In genomic region chr9:115988701-115989100, GRCh38 we compare ENCODE assay signal across 22 cellular contexts.
DNase-seq lines count a peak whose midpoint lies in the region; ATAC-seq, FAIRE-seq and TF ChIP-seq lines count a peak whose summit lies in the region.
"Had no signal": no experiment of that assay in that cellular context is flagged by ENCODE, and none has a peak within 500 bp of the region (broad histone marks: within the 10 kb centered on the region; RNA-seq: fewer than 3 reads in every experiment).

No MANE protein-coding gene starts in this region.

- no peak overlapping the region for H2AK5ac ChIP-seq in mesenchymal stem cell (ENCODE audit: low read length, severe bottlenecking)

- TF ChIP-seq EP300 in A549 (IDR thresholded peaks at IDR 0.05) = no peak

- no peak overlapping the region for H3K23ac ChIP-seq in mesenchymal stem cell (ENCODE audit: low read length in 2 of 2)

- H3K27ac ChIP-seq in A549 (peak overlapping the region; percentile 8 to 38; a peak in 5 of 6 replicates), mesenchymal stem cell (ENCODE audit: low read length, poor library complexity, severe bottlenecking) (no peak overlapping the region), upper lobe of right lung (no peak overlapping the region)
- H3K27ac ChIP-seq: C4-2B, HL-60 had no signal

- H3K27me3 ChIP-seq in mesenchymal stem cell (ENCODE audit: control insufficient read depth in 1 of 2, insufficient read depth in 1 of 2, low read length in 2 of 2) = no peaks in the 10 kb centered on the region
- H3K27me3 ChIP-seq in upper lobe of right lung = no peaks in the 10 kb centered on the region

- H3K9me3 ChIP-seq in A549 = 0 out of 3 replicates have a peak, but pooled peaks cover 3% of the 10 kb centered on the region
- H3K9me3 ChIP-seq in mesenchymal stem cell (ENCODE audit: control insufficient read depth, low read length) = no peaks in the 10 kb centered on the region
- H3K9me3 ChIP-seq in upper lobe of right lung = no peaks in the 10 kb centered on the region
- H3K9me3 ChIP-seq: HAP-1 had no signal

- H3K14ac ChIP-seq in mesenchymal stem cell (ENCODE audit: low read length in 2 of 2) = no peak overlapping the region

- DNase-seq in A549 (ENCODE audit: low read depth in 1 of 2, low spot score in 1 of 2) = no peak
- DNase-seq in H54 (ENCODE audit: insufficient read length, low spot score) = no peak
- DNase-seq in astrocyte of the hippocampus (ENCODE audit: low read depth, low spot score) = peak; percentile 30
- no peak for DNase-seq in mesenchymal stem cell
- DNase-seq in upper lobe of right lung = no peak
- DNase-seq in CD14-positive monocyte (ENCODE audit: low spot score) = no peak
- DNase-seq: 8988T; KBM-7; NCI-H1105; NCI-H146; NCI-H2029; NCI-H345; NCI-H524; NCI-H774; NK-92 treated with Interleukin-12 subunit alpha and Interleukin-12 subunit beta, amount 100 ng/mL, for 24 hours had no signal

- ATAC-seq in A549 = no peak
- no peak for ATAC-seq in upper lobe of right lung
- no peak for ATAC-seq in SK-N-SH treated with all-trans-retinoic acid at 6 μM for 48 hours
- no peak for ATAC-seq in GM19455 (IDR thresholded peaks at IDR 0.05; ENCODE audit: unreplicated experiment)
- ATAC-seq: HepG2, Panc1 had no signal

- H3K18ac ChIP-seq in mesenchymal stem cell (ENCODE audit: low read depth in 1 of 2, low read length in 2 of 2) = no peak overlapping the region

- H3K9me3 Mint-ChIP-seq in CD14-positive monocyte = peaks cover 0 to 6% (median 2%) of the 10 kb centered on the region in 7 donors

- no peak overlapping the region for H3K4me3 Mint-ChIP-seq in CD14-positive monocyte

- POLR2A ChIA-PET in A549 (lab: Yijun Ruan, JAX) = no interaction called here

- H3K4me1 ChIP-seq in A549 = peaks cover 8% of the 10 kb centered on the region; the same call in 1 of the 3 replicates
- H3K4me1 ChIP-seq in mesenchymal stem cell (ENCODE audit: control insufficient read depth, insufficient read depth, low read depth, low read length) = peaks cover 2% of the 10 kb centered on the region
- no peaks in the 10 kb centered on the region for H3K4me1 ChIP-seq in upper lobe of right lung
- H3K4me1 ChIP-seq: HAP-1 had no signal

- FAIRE-seq in A549 (lab: Jason Lieb, UNC) (no peak), H54 (lab: Jason Lieb, UNC) (peak; percentile 75)
- FAIRE-seq: HepG2 had no signal

- WGBS in A549 (ENCODE audit: missing lambda C conversion rate) = 84% methylated on average over 2 of the region's 2 CpGs
- 98% methylated on average over 2 of the region's 2 CpGs for WGBS in mesenchymal stem cell

- H3K36me3 ChIP-seq in mesenchymal stem cell (ENCODE audit: control insufficient read depth in 1 of 2, insufficient read depth in 2 of 2, low read depth in 1 of 2, low read length in 2 of 2) (no peaks in the 10 kb centered on the region), upper lobe of right lung (no peaks in the 10 kb centered on the region)
- H3K36me3 ChIP-seq: HAP-1 had no signal

- H3K4me3 ChIP-seq in A549 = no peak overlapping the region
- H3K4me3 ChIP-seq in mesenchymal stem cell (ENCODE audit: insufficient read depth in 1 of 2, low read depth in 1 of 2, low read length in 2 of 2) = no peak overlapping the region
- no peak overlapping the region for H3K4me3 ChIP-seq in upper lobe of right lung
- H3K4me3 ChIP-seq: HAP-1 had no signal

- intact Hi-C loops in upper lobe of right lung (cut with DNase I) (no loop called here), CD14-positive monocyte (cut with micrococcal nuclease) (no loop called here)

- H3K4me2 ChIP-seq in A549 (no peak overlapping the region), mesenchymal stem cell (ENCODE audit: low read length, poor library complexity, severe bottlenecking) (no peak overlapping the region)

- no peaks in the 10 kb centered on the region for H3K36me3 Mint-ChIP-seq in CD14-positive monocyte

- H3K79me1 ChIP-seq in mesenchymal stem cell (replicated peaks; ENCODE audit: low read length, poor library complexity, severe bottlenecking) = no peaks in the 10 kb centered on the region

- H2BK12ac ChIP-seq in mesenchymal stem cell (ENCODE audit: low read length in 2 of 2) = no peak overlapping the region

- H4K8ac ChIP-seq in mesenchymal stem cell (ENCODE audit: low read length) = no peak overlapping the region

- no peak overlapping the region for H3K9ac ChIP-seq in mesenchymal stem cell (ENCODE audit: low read length)

- TF ChIP-seq CTCF in A549 (IDR thresholded peaks at IDR 0.05) (no peak), upper lobe of right lung (IDR thresholded peaks at IDR 0.05) (no peak), CD14-positive monocyte (IDR thresholded peaks at IDR 0.05) (no peak)

- no peak overlapping the region for H4K91ac ChIP-seq in mesenchymal stem cell (ENCODE audit: low read length)

- TF ChIP-seq RAD21 in A549 (conservative IDR thresholded peaks at IDR 0.05 in 1 of 2, IDR thresholded peaks at IDR 0.05 in 1 of 2) = no peak

- TF ChIP-seq POLR2A in A549 (IDR thresholded peaks at IDR 0.05; ENCODE audit: low read length) (no peak), H54 (IDR thresholded peaks at IDR 0.05; ENCODE audit: low read depth, low read length) (no peak)

- no peak overlapping the region for H2BK5ac ChIP-seq in mesenchymal stem cell (ENCODE audit: low read depth, low read length, poor library complexity, severe bottlenecking)

- peak overlapping the region in 1 of 7 donors; percentile 46 for H3K27ac Mint-ChIP-seq in CD14-positive monocyte

- no peak overlapping the region for H2BK15ac ChIP-seq in mesenchymal stem cell (ENCODE audit: low read depth, poor library complexity, severe bottlenecking)

- no peaks in the 10 kb centered on the region for H3K4me1 Mint-ChIP-seq in CD14-positive monocyte

- CTCF ChIA-PET in A549 (lab: Yijun Ruan, JAX) = interaction anchor here (0.8 to 1.6 kb wide), 5 partner anchors 9 to 395 kb away, joined by 3 to 4 read pairs (median 3); no protein-coding TSS in a partner anchor

- peaks cover 0 to 1% (median 0%) of the 10 kb centered on the region in 3 donors for H3K27me3 Mint-ChIP-seq in CD14-positive monocyte (ENCODE audit: low read depth in 3 of 3)

- peak overlapping the region; percentile 57 for H2BK120ac ChIP-seq in mesenchymal stem cell (ENCODE audit: low read depth, low read length)

- no peak overlapping the region for H2AFZ ChIP-seq in mesenchymal stem cell (ENCODE audit: low read depth, low read length)

- H3K4ac ChIP-seq in mesenchymal stem cell (ENCODE audit: low read depth in 1 of 2, low read length in 2 of 2) = peak overlapping the region in 1 of 2 experiments; percentile 37

TF ChIP-seq in A549, 52 proteins besides CTCF, POLR2A, EP300 and RAD21 (continues in another document):
- no peak for TF ChIP-seq RNF2 (IDR thresholded peaks at IDR 0.05; ENCODE audit: borderline replicate concordance, low read depth)
- no peak for TF ChIP-seq PBX3 (IDR thresholded peaks at IDR 0.05)
- no peak for TF ChIP-seq USF2 (IDR thresholded peaks at IDR 0.05)
- no peak for TF ChIP-seq ATOH8 (CRISPR knock-in tag; IDR thresholded peaks at IDR 0.05; ENCODE audit: low read depth)

TF ChIP-seq in SK-N-SH treated with all-trans-retinoic acid at 6 μM for 48 hours, 23 proteins besides CTCF, POLR2A, EP300 and RAD21:
- TF ChIP-seq CSDC2 (CRISPR knock-in tag; IDR thresholded peaks at IDR 0.05) (no peak), ARNTL (CRISPR knock-in tag; IDR thresholded peaks at IDR 0.05; ENCODE audit: borderline replicate concordance, low read depth) (no peak), ISL1 (CRISPR knock-in tag; IDR thresholded peaks at IDR 0.05) (no peak)
TF ChIP-seq in SK-N-SH treated with all-trans-retinoic acid at 6 μM for 48 hours: peak in this region for 0.

Comparison
In these comparisons a context has a peak if more than half of its experiments do, and no peak if none do; other contexts are left out.
1. H3K27ac ChIP-seq: peak in A549 (2 of 2); none in mesenchymal stem cell (single experiment) and upper lobe of right lung (single experiment).